Comparison of ENCODE assay signal across 2 cellular contexts in the genomic region with DNA sequence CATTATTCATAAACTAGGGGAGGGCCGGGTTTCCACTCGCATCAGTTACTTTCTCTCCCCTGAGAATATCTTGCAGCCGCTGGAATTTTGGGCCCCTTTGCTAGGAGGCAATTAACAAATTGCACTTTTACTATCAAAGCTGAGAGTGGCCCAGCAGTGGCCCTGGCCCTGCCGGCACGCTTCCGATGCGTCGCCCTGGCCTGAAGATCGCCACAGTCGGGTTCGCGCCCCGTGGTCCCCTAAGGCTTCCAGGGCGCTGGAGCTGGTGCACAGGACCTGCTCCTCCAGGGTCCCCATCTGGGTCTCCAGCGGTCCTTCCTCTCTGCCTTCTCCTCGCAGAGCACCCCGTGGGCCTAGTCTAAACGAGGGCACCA.
TF ChIP-seq lines count a peak whose summit lies in the region.

No MANE protein-coding gene starts in this region.

TF ChIP-seq in liver, 16 proteins besides CTCF, POLR2A, EP300 and RAD21 (continued from another document):
- TF ChIP-seq RXRA (IDR thresholded peaks at IDR 0.05) (no peak), FOXA2 (IDR thresholded peaks at IDR 0.05) (no peak), TAF1 (conservative IDR thresholded peaks at IDR 0.05) (no peak), NR2F2 (IDR thresholded peaks at IDR 0.05) (no peak), GABPA (IDR thresholded peaks at IDR 0.05 in 1 of 2, conservative IDR thresholded peaks at IDR 0.05 in 1 of 2) (no peak), JUND (IDR thresholded peaks at IDR 0.05) (no peak), HNF4G (IDR thresholded peaks at IDR 0.05) (no peak), SP1 (IDR thresholded peaks at IDR 0.05) (no peak), HNF4A (conservative IDR thresholded peaks at IDR 0.05) (no peak), YY1 (IDR thresholded peaks at IDR 0.05) (no peak)
- TF ChIP-seq, protein P1, sequence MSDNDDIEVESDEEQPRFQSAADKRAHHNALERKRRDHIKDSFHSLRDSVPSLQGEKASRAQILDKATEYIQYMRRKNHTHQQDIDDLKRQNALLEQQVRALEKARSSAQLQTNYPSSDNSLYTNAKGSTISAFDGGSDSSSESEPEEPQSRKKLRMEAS (IDR thresholded peaks at IDR 0.05) = no peak
- TF ChIP-seq, protein P2, sequence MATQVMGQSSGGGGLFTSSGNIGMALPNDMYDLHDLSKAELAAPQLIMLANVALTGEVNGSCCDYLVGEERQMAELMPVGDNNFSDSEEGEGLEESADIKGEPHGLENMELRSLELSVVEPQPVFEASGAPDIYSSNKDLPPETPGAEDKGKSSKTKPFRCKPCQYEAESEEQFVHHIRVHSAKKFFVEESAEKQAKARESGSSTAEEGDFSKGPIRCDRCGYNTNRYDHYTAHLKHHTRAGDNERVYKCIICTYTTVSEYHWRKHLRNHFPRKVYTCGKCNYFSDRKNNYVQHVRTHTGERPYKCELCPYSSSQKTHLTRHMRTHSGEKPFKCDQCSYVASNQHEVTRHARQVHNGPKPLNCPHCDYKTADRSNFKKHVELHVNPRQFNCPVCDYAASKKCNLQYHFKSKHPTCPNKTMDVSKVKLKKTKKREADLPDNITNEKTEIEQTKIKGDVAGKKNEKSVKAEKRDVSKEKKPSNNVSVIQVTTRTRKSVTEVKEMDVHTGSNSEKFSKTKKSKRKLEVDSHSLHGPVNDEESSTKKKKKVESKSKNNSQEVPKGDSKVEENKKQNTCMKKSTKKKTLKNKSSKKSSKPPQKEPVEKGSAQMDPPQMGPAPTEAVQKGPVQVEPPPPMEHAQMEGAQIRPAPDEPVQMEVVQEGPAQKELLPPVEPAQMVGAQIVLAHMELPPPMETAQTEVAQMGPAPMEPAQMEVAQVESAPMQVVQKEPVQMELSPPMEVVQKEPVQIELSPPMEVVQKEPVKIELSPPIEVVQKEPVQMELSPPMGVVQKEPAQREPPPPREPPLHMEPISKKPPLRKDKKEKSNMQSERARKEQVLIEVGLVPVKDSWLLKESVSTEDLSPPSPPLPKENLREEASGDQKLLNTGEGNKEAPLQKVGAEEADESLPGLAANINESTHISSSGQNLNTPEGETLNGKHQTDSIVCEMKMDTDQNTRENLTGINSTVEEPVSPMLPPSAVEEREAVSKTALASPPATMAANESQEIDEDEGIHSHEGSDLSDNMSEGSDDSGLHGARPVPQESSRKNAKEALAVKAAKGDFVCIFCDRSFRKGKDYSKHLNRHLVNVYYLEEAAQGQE (IDR thresholded peaks at IDR 0.05) = no peak
- TF ChIP-seq, protein P3, sequence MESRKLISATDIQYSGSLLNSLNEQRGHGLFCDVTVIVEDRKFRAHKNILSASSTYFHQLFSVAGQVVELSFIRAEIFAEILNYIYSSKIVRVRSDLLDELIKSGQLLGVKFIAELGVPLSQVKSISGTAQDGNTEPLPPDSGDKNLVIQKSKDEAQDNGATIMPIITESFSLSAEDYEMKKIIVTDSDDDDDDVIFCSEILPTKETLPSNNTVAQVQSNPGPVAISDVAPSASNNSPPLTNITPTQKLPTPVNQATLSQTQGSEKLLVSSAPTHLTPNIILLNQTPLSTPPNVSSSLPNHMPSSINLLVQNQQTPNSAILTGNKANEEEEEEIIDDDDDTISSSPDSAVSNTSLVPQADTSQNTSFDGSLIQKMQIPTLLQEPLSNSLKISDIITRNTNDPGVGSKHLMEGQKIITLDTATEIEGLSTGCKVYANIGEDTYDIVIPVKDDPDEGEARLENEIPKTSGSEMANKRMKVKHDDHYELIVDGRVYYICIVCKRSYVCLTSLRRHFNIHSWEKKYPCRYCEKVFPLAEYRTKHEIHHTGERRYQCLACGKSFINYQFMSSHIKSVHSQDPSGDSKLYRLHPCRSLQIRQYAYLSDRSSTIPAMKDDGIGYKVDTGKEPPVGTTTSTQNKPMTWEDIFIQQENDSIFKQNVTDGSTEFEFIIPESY (IDR thresholded peaks at IDR 0.05) = no peak
- TF ChIP-seq, protein P4, sequence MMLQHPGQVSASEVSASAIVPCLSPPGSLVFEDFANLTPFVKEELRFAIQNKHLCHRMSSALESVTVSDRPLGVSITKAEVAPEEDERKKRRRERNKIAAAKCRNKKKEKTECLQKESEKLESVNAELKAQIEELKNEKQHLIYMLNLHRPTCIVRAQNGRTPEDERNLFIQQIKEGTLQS (IDR thresholded peaks at IDR 0.05) = no peak

TF ChIP-seq in HepG2, 621 proteins besides CTCF, POLR2A, EP300 and RAD21:
- TF ChIP-seq, protein P5, sequence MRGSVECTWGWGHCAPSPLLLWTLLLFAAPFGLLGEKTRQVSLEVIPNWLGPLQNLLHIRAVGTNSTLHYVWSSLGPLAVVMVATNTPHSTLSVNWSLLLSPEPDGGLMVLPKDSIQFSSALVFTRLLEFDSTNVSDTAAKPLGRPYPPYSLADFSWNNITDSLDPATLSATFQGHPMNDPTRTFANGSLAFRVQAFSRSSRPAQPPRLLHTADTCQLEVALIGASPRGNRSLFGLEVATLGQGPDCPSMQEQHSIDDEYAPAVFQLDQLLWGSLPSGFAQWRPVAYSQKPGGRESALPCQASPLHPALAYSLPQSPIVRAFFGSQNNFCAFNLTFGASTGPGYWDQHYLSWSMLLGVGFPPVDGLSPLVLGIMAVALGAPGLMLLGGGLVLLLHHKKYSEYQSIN (CRISPR knock-in tag; IDR thresholded peaks at IDR 0.05; ENCODE audit: borderline replicate concordance) = no peak
- TF ChIP-seq SNRNP70 (IDR thresholded peaks at IDR 0.05; ENCODE audit: low read depth, low read length) (no peak), BRCA1 (CRISPR knock-in tag; IDR thresholded peaks at IDR 0.05) (no peak), ZNF382 (CRISPR knock-in tag; IDR thresholded peaks at IDR 0.05; ENCODE audit: borderline replicate concordance) (no peak), ZNF670 (CRISPR knock-in tag; IDR thresholded peaks at IDR 0.05; ENCODE audit: borderline replicate concordance) (no peak), TARDBP (CRISPR knock-in tag; IDR thresholded peaks at IDR 0.05) (no peak), EHMT2 (IDR thresholded peaks at IDR 0.05; ENCODE audit: borderline replicate concordance, low read depth, low read length) (no peak), JARID2 (CRISPR knock-in tag; IDR thresholded peaks at IDR 0.05; ENCODE audit: insufficient replicate concordance) (no peak), ZNF468 (CRISPR knock-in tag; IDR thresholded peaks at IDR 0.05) (no peak), ZBTB7B (CRISPR knock-in tag; IDR thresholded peaks at IDR 0.05) (no peak), KLF9 (CRISPR knock-in tag; IDR thresholded peaks at IDR 0.05; ENCODE audit: low read depth) (no peak)
- TF ChIP-seq, protein P6, sequence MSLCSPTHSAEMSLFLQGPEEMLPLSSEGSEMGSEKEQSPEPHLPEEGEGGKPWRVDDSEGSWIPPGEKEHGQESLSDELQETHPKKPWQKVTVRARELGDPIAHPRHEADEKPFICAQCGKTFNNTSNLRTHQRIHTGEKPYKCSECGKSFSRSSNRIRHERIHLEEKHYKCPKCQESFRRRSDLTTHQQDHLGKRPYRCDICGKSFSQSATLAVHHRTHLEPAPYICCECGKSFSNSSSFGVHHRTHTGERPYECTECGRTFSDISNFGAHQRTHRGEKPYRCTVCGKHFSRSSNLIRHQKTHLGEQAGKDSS (CRISPR knock-in tag; IDR thresholded peaks at IDR 0.05; ENCODE audit: borderline replicate concordance, low read depth) = no peak
TF ChIP-seq in HepG2: peak in this region for 0.
